14 cellular contexts compared by ENCODE assay signal in the genomic region with DNA sequence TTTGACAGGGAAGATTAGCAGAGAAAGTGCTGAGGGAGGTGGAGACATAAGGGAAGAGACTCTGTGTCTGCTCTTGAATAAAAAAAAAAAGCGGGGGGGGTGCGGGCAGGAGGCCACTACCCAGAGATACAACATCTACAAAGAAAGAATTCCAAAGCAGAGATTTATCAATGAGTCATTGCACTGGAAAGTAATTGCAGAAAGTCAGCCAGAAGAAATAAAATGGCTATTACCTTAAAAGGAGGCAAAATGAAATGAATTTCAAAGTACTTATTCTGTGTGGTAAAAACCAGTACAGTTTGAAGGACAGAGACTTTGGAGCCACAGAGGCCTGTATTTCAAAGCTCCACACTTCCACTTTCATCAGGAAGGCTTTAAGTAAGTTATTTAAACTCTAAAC.
DNase-seq lines count a peak whose midpoint lies in the region; ATAC-seq, FAIRE-seq and TF ChIP-seq lines count a peak whose summit lies in the region.
"Had no signal": no experiment of that assay in that cellular context is flagged by ENCODE, and none has a peak within 500 bp of the region (broad histone marks: within the 10 kb centered on the region; RNA-seq: fewer than 3 reads in every experiment).

No MANE protein-coding gene starts in this region.

- POLR2A ChIA-PET in WTC11 (lab: Charles Lee) = no interaction called here

- no peaks in the 10 kb centered on the region for H3K27me3 ChIP-seq in right atrium auricular region

- no peaks in the 10 kb centered on the region for H3K36me3 ChIP-seq in right atrium auricular region

- intact Hi-C loops in Right ventricle myocardium superior (cut with DNase I) = no loop called here

- FAIRE-seq in GM19239 (lab: Jason Lieb, UNC) = no peak
- FAIRE-seq: A549 had no signal

- peak overlapping the region in 1 of 2 donors; percentile 24 for H3K27ac ChIP-seq in right atrium auricular region
- H3K27ac ChIP-seq: A549 had no signal

- H3K27ac Mint-ChIP-seq in brain (peak overlapping the region in 3 of 5 experiments; percentile 39 to 73 (median 71)), WTC11 (no peak overlapping the region)
- H3K27ac Mint-ChIP-seq: activated naive CD8-positive, alpha-beta T cell treated with anti-CD3 and anti-CD28 coated beads for 36 hours had no signal

- no peak overlapping the region for H3K4me3 ChIP-seq in right atrium auricular region
- H3K4me3 ChIP-seq: A549 had no signal

- DNase-seq in Right ventricle myocardium superior = no peak
- no peak for DNase-seq in right atrium auricular region (ENCODE audit: low spot score)
- peak; percentile 35 for DNase-seq in kidney tubule cell (ENCODE audit: low spot score)
- no peak for DNase-seq in NCI-H1436 (lab: John Stamatoyannopoulos, UW)
- no peak for DNase-seq in T-helper 1 cell
- DNase-seq in GM19239 (ENCODE audit: insufficient read length, low spot score) = no peak
- DNase-seq in WTC11 (ENCODE audit: low spot score) = no peak
- DNase-seq: activated CD4-positive, alpha-beta T cell treated with anti-CD3 and anti-CD28 coated beads, Interleukin-2, amount 50 U/mL, for 48 hours; activated naive CD8-positive, alpha-beta T cell treated with anti-CD3 and anti-CD28 coated beads for 36 hours; NCI-H2107; retina; SIG-M5 had no signal

- H3K4me3 Mint-ChIP-seq in brain (no peak overlapping the region), WTC11 (no peak overlapping the region)
- H3K4me3 Mint-ChIP-seq: activated naive CD8-positive, alpha-beta T cell treated with anti-CD3 and anti-CD28 coated beads for 36 hours had no signal

- H3K36me3 Mint-ChIP-seq in brain (no peaks in the 10 kb centered on the region), WTC11 (no peaks in the 10 kb centered on the region)
- H3K36me3 Mint-ChIP-seq: activated naive CD8-positive, alpha-beta T cell treated with anti-CD3 and anti-CD28 coated beads for 36 hours had no signal

- CTCF ChIA-PET in WTC11 (lab: Charles Lee) = no interaction called here

- TF ChIP-seq CTCF in right atrium auricular region (IDR thresholded peaks at IDR 0.05) (no peak), brain (conservative IDR thresholded peaks at IDR 0.05) (no peak), WTC11 (IDR thresholded peaks at IDR 0.05) (no peak)

- ATAC-seq in Right ventricle myocardium superior (ENCODE audit: poor library complexity) (peak; percentile 29), WTC11 (no peak)
- ATAC-seq: A549 had no signal

- H3K27me3 Mint-ChIP-seq in brain (no peaks in the 10 kb centered on the region), WTC11 (ENCODE audit: low read depth) (no peaks in the 10 kb centered on the region)
- H3K27me3 Mint-ChIP-seq: activated naive CD8-positive, alpha-beta T cell treated with anti-CD3 and anti-CD28 coated beads for 36 hours had no signal

- H3K9me3 ChIP-seq in right atrium auricular region = no peaks in the 10 kb centered on the region
- H3K9me3 ChIP-seq: A549 had no signal

- peaks cover 0 to 7% (median 0%) of the 10 kb centered on the region in 5 experiments for H3K9me3 Mint-ChIP-seq in brain
- H3K9me3 Mint-ChIP-seq in WTC11 = peaks cover 4% of the 10 kb centered on the region; the same call in 1 of the 2 replicates
- H3K9me3 Mint-ChIP-seq: activated naive CD8-positive, alpha-beta T cell treated with anti-CD3 and anti-CD28 coated beads for 36 hours had no signal

- H3K4me1 ChIP-seq in right atrium auricular region = no peaks in the 10 kb centered on the region
- H3K4me1 ChIP-seq: A549 had no signal

- H3K4me1 Mint-ChIP-seq in brain (peaks cover 24% of the 10 kb centered on the region), WTC11 (peaks cover 18% of the 10 kb centered on the region)
- H3K4me1 Mint-ChIP-seq: activated naive CD8-positive, alpha-beta T cell treated with anti-CD3 and anti-CD28 coated beads for 36 hours had no signal

TF ChIP-seq in WTC11, 78 proteins besides CTCF, POLR2A, EP300 and RAD21:
- TF ChIP-seq, protein P1, sequence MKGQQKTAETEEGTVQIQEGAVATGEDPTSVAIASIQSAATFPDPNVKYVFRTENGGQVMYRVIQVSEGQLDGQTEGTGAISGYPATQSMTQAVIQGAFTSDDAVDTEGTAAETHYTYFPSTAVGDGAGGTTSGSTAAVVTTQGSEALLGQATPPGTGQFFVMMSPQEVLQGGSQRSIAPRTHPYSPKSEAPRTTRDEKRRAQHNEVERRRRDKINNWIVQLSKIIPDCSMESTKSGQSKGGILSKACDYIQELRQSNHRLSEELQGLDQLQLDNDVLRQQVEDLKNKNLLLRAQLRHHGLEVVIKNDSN (CRISPR knock-in tag; IDR thresholded peaks at IDR 0.05) = no peak
- TF ChIP-seq, protein P2, sequence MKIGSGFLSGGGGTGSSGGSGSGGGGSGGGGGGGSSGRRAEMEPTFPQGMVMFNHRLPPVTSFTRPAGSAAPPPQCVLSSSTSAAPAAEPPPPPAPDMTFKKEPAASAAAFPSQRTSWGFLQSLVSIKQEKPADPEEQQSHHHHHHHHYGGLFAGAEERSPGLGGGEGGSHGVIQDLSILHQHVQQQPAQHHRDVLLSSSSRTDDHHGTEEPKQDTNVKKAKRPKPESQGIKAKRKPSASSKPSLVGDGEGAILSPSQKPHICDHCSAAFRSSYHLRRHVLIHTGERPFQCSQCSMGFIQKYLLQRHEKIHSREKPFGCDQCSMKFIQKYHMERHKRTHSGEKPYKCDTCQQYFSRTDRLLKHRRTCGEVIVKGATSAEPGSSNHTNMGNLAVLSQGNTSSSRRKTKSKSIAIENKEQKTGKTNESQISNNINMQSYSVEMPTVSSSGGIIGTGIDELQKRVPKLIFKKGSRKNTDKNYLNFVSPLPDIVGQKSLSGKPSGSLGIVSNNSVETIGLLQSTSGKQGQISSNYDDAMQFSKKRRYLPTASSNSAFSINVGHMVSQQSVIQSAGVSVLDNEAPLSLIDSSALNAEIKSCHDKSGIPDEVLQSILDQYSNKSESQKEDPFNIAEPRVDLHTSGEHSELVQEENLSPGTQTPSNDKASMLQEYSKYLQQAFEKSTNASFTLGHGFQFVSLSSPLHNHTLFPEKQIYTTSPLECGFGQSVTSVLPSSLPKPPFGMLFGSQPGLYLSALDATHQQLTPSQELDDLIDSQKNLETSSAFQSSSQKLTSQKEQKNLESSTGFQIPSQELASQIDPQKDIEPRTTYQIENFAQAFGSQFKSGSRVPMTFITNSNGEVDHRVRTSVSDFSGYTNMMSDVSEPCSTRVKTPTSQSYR (CRISPR knock-in tag; IDR thresholded peaks at IDR 0.05) = no peak
- TF ChIP-seq SMAD4 (CRISPR knock-in tag; IDR thresholded peaks at IDR 0.05) (no peak), NR2C2 (CRISPR knock-in tag; IDR thresholded peaks at IDR 0.05) (no peak), OVOL2 (CRISPR knock-in tag; IDR thresholded peaks at IDR 0.05; ENCODE audit: borderline replicate concordance) (no peak), ZNF423 (CRISPR knock-in tag; IDR thresholded peaks at IDR 0.05) (no peak)
- TF ChIP-seq, protein P3, sequence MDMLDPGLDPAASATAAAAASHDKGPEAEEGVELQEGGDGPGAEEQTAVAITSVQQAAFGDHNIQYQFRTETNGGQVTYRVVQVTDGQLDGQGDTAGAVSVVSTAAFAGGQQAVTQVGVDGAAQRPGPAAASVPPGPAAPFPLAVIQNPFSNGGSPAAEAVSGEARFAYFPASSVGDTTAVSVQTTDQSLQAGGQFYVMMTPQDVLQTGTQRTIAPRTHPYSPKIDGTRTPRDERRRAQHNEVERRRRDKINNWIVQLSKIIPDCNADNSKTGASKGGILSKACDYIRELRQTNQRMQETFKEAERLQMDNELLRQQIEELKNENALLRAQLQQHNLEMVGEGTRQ (CRISPR knock-in tag; IDR thresholded peaks at IDR 0.05) = no peak
